In the genomic region with DNA sequence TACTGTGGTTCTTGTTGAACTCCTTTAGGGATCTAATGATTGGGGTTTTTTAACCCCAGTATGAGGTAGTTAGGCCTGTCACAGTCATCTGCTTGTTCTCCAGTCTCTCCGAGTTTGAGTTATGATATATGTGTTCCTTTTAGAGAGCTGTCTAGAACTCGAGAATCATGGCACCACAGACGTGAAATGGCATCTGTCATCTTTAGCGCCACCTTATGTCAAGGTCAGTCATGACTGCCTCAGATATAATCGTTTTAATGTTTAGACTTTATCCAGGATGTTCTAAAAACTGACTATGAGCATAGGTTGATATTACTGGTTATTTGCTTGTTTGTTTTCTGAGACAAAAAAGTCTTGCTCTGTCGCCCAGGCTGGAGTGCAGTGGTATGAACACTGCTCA, we compare ENCODE assay signal across 1 cellular context.
TF ChIP-seq lines count a peak whose summit lies in the region.

No MANE protein-coding gene starts in this region.

TF ChIP-seq in endothelial cell of umbilical vein, 7 proteins besides CTCF, POLR2A, EP300 and RAD21 (continued from another document):
- TF ChIP-seq, protein P1, sequence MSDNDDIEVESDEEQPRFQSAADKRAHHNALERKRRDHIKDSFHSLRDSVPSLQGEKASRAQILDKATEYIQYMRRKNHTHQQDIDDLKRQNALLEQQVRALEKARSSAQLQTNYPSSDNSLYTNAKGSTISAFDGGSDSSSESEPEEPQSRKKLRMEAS (IDR thresholded peaks at IDR 0.05; ENCODE audit: insufficient read depth, insufficient read length) = no peak
